24 cellular contexts compared by ENCODE assay signal in the genomic region with DNA sequence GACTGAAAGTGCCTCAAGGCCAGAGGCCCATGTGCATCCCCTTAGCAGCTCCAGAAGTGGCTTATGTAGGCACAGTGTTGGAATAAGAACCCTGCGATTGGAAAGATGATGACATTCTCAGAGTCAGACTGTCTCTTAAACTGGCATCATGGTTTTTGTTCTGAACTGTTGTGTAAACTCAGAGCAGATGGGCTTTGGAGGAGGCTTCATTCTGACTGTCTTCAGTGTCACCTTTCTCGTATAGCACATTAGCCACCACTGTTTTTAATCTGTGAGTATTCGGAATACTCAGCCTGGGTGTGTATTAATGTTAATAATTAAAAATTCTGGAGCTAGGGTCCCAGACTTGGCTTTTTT.
DNase-seq lines count a peak whose midpoint lies in the region; ATAC-seq and TF ChIP-seq lines count a peak whose summit lies in the region.
"Had no signal": no experiment of that assay in that cellular context is flagged by ENCODE, and none has a peak within 500 bp of the region (broad histone marks: within the 10 kb centered on the region; RNA-seq: fewer than 3 reads in every experiment).

No MANE protein-coding gene starts in this region.

- H3K27me3 ChIP-seq in BLaER1 treated with 17β-estradiol and CSF1 and Interleukin-3, amounts not matched to agents 10 nM and 100 nM, result no peaks in the 10 kb centered on the region
- H3K27me3 ChIP-seq in osteoblast (ENCODE audit: insufficient read depth, low read length) (no peaks in the 10 kb centered on the region), upper lobe of left lung (no peaks in the 10 kb centered on the region), Caco-2 (replicated peaks; ENCODE audit: control insufficient read depth, insufficient read depth, low read length) (no peaks in the 10 kb centered on the region)
- H3K27me3 ChIP-seq: gastroesophageal sphincter, pancreas had no signal

- TF ChIP-seq CTCF in AG10803 (conservative IDR thresholded peaks at IDR 0.05; ENCODE audit: low read length) (no peak), osteoblast (IDR thresholded peaks at IDR 0.05; ENCODE audit: extremely low read depth, low read depth, low read length) (no peak), upper lobe of left lung (IDR thresholded peaks at IDR 0.05) (no peak), Caco-2 (IDR thresholded peaks at IDR 0.05; ENCODE audit: insufficient read depth in 1 of 2, low read depth in 1 of 2, low read length in 1 of 2, severe bottlenecking in 1 of 2, unreplicated experiment in 1 of 2) (no peak)

- H3K79me2 ChIP-seq in osteoblast (ENCODE audit: insufficient read depth, low read length), result peaks cover 88% of the 10 kb centered on the region

- H2AFZ ChIP-seq in osteoblast (ENCODE audit: low read length), result no peak overlapping the region

- no peaks in the 10 kb centered on the region for H3K9me3 Mint-ChIP-seq in Caco-2 (ENCODE audit: unreplicated experiment)
- H3K9me3 Mint-ChIP-seq: activated B cell treated with CpG ODN at 0.5 μM for 24 hours; activated naive CD4-positive, alpha-beta T cell treated with anti-CD3 and anti-CD28 coated beads, Interleukin-2, amount 10 ng/mL, durations not matched to agents 7 days and 5 days; brain had no signal

- H3K4me1 ChIP-seq in BLaER1 treated with 17β-estradiol and CSF1 and Interleukin-3, amounts not matched to agents 10 nM and 100 nM, result peaks cover 91 to 100% (median 99%) of the 10 kb centered on the region in 10 experiments
- peaks cover 17% of the 10 kb centered on the region for H3K4me1 ChIP-seq in osteoblast (ENCODE audit: insufficient read depth, low read length)
- H3K4me1 ChIP-seq in upper lobe of left lung, result peaks cover 30 to 48% (median 42%) of the 10 kb centered on the region in 4 donors
- no peaks in the 10 kb centered on the region; the same call in 1 of the 2 replicates for H3K4me1 ChIP-seq in Caco-2

- peaks cover 8% of the 10 kb centered on the region for H3K4me1 Mint-ChIP-seq in Caco-2 (ENCODE audit: low read depth, unreplicated experiment)

- CTCF ChIA-PET in Caco-2 (lab: Charles Lee), result interaction anchor here (0.6 kb wide), 1 partner anchor 1464 kb away, joined by 3 read pairs; no protein-coding TSS in a partner anchor

- H3K4me3 ChIP-seq in AG10803 (ENCODE audit: low read length) (no peak overlapping the region), osteoblast (ENCODE audit: insufficient read depth, low read length) (no peak overlapping the region), upper lobe of left lung (no peak overlapping the region), Caco-2 (ENCODE audit: low read depth, low read length) (no peak overlapping the region)
- no peak overlapping the region for H3K4me3 ChIP-seq in BLaER1 treated with 17β-estradiol and CSF1 and Interleukin-3, amounts not matched to agents 10 nM and 100 nM
- H3K4me3 ChIP-seq: coronary artery, gastroesophageal sphincter, pancreas, thoracic aorta had no signal

- H3K36me3 Mint-ChIP-seq in Caco-2 (ENCODE audit: insufficient read depth, unreplicated experiment), result peaks cover 6% of the 10 kb centered on the region
- H3K36me3 Mint-ChIP-seq: brain had no signal

- H3K27ac Mint-ChIP-seq in Caco-2 (ENCODE audit: unreplicated experiment), result no peak overlapping the region
- H3K27ac Mint-ChIP-seq: activated naive CD4-positive, alpha-beta T cell treated with anti-CD3 and anti-CD28 coated beads, Interleukin-2, amount 10 ng/mL, durations not matched to agents 7 days and 5 days; T-helper 17 cell had no signal

- ATAC-seq in left colon (peak; percentile 7), upper lobe of left lung (ENCODE audit: low FRiP score in 2 of 2) (no peak)
- ATAC-seq: gastroesophageal sphincter, left ventricle myocardium superior, T-helper 17 cell had no signal

- no peak overlapping the region for H3K4me3 Mint-ChIP-seq in Caco-2 (ENCODE audit: unreplicated experiment)
- H3K4me3 Mint-ChIP-seq: activated B cell treated with CpG ODN at 0.5 μM for 24 hours; activated naive CD4-positive, alpha-beta T cell treated with anti-CD3 and anti-CD28 coated beads, Interleukin-2, amount 10 ng/mL, durations not matched to agents 7 days and 5 days; B cell; T-helper 17 cell had no signal

- H3K27me3 Mint-ChIP-seq in Caco-2 (ENCODE audit: insufficient read depth, unreplicated experiment), result no peaks in the 10 kb centered on the region
- H3K27me3 Mint-ChIP-seq: activated B cell treated with CpG ODN at 0.5 μM for 24 hours; activated naive CD4-positive, alpha-beta T cell treated with anti-CD3 and anti-CD28 coated beads, Interleukin-2, amount 10 ng/mL, durations not matched to agents 7 days and 5 days; B cell; brain; T-helper 17 cell had no signal

- peaks cover 83 to 100% (median 98%) of the 10 kb centered on the region in 11 experiments; a peak in 20 of 22 replicates for H4K20me1 ChIP-seq in BLaER1 treated with 17β-estradiol and CSF1 and Interleukin-3, amounts not matched to agents 10 nM and 100 nM
- H4K20me1 ChIP-seq in osteoblast (ENCODE audit: insufficient read depth, low read length), result peaks cover 54% of the 10 kb centered on the region

- BruUV-seq in Caco-2 (replicated peaks; lab: Mats Ljungman, UMichigan), result no TSS peak

- H3K36me3 ChIP-seq in BLaER1 treated with 17β-estradiol and CSF1 and Interleukin-3, amounts not matched to agents 10 nM and 100 nM, result peaks cover 0 to 12% (median 0%) of the 10 kb centered on the region in 11 experiments; a peak in 2 of 22 replicates
- no peaks in the 10 kb centered on the region for H3K36me3 ChIP-seq in osteoblast (ENCODE audit: insufficient read depth, low read length)
- no peaks in the 10 kb centered on the region for H3K36me3 ChIP-seq in upper lobe of left lung
- H3K36me3 ChIP-seq in Caco-2 (ENCODE audit: control insufficient read depth, insufficient read depth, low read length), result no peaks in the 10 kb centered on the region
- H3K36me3 ChIP-seq: gastroesophageal sphincter, pancreas, thoracic aorta had no signal

- 70 to 82% methylated on average over 3 of the region's 3 CpGs for WGBS in upper lobe of left lung, 2 donors

- no peaks in the 10 kb centered on the region for H3K9me3 ChIP-seq in BLaER1 treated with 17β-estradiol and CSF1 and Interleukin-3, amounts not matched to agents 10 nM and 100 nM (replicated peaks in 1 of 11)
- H3K9me3 ChIP-seq in osteoblast (ENCODE audit: low read depth, low read length) (no peaks in the 10 kb centered on the region), upper lobe of left lung (no peaks in the 10 kb centered on the region), Caco-2 (no peaks in the 10 kb centered on the region)
- H3K9me3 ChIP-seq: gastroesophageal sphincter, pancreas, thoracic aorta had no signal

- POLR2A ChIA-PET in Caco-2 (lab: Charles Lee), result no interaction called here

- DNase-seq in AG10803 (ENCODE audit: low read depth) (peak; percentile 25), NCI-H69 (lab: John Stamatoyannopoulos, UW) (peak; percentile 78), left colon (no peak), osteoblast (ENCODE audit: insufficient read length, low spot score, missing footprints) (no peak), upper lobe of left lung (no peak), Caco-2 (no peak)
- DNase-seq: activated B cell treated with CpG ODN at 0.5 μM for 24 hours; activated CD8-positive, alpha-beta memory T cell treated with anti-CD3 and anti-CD28 coated beads, Interleukin-2, amount 50 U/mL, for 4 hours; activated naive CD4-positive, alpha-beta T cell treated with anti-CD3 and anti-CD28 coated beads, Interleukin-2, amount 10 ng/mL, durations not matched to agents 7 days and 5 days; H7; left ventricle myocardium superior; NCI-H1105 treated with DMSO at 0.1 percent for 48 hours; NCI-H345; pancreas; Right ventricle myocardium superior; stimulated activated CD4-positive, alpha-beta T cell treated with anti-CD3 and anti-CD28 coated beads, Interleukin-2, amount 100 ng/mL, for 48 hours; T-helper 17 cell had no signal

- H3K27ac ChIP-seq in BLaER1 treated with 17β-estradiol and CSF1 and Interleukin-3, amounts not matched to agents 10 nM and 100 nM, result peak overlapping the region in 5 of 11 experiments; percentile 17 to 54 (median 45); a peak in 8 of 22 replicates
- H3K27ac ChIP-seq in osteoblast (ENCODE audit: low read depth, low read length) (no peak overlapping the region), upper lobe of left lung (no peak overlapping the region)
- H3K27ac ChIP-seq: coronary artery, epithelial cell of prostate, gastroesophageal sphincter, pancreas, thoracic aorta had no signal

- no peak for TF ChIP-seq EP300 in upper lobe of left lung (IDR thresholded peaks at IDR 0.05)

- peak overlapping the region in 2 of 11 experiments; percentile 15 to 22; a peak in 2 of 22 replicates for H3K9ac ChIP-seq in BLaER1 treated with 17β-estradiol and CSF1 and Interleukin-3, amounts not matched to agents 10 nM and 100 nM

- intact Hi-C loops in left colon (cut with DNase I, micrococcal nuclease), result no loop called here
- intact Hi-C loops in Caco-2 (cut with micrococcal nuclease; ENCODE audit: unreplicated experiment), result no loop called here

- TF ChIP-seq POLR2A in upper lobe of left lung (IDR thresholded peaks at IDR 0.05), result no peak

- peak overlapping the region; percentile 2 to 79 (median 41); a peak in 17 of 22 replicates for H3K4me2 ChIP-seq in BLaER1 treated with 17β-estradiol and CSF1 and Interleukin-3, amounts not matched to agents 10 nM and 100 nM
- no peak overlapping the region for H3K4me2 ChIP-seq in osteoblast (ENCODE audit: insufficient read depth, low read length)

Comparison
In these comparisons a context has a peak if more than half of its experiments do, and no peak if none do; other contexts are left out.
1. DNase-seq: peak in AG10803 (single experiment) and NCI-H69 (single experiment); none in left colon (0 of 2), osteoblast (single experiment), upper lobe of left lung (0 of 2) and Caco-2 (0 of 2).